ENCODE assay signal across 9 cellular contexts in genomic region chr3:159765860-159766294, GRCh38.
DNase-seq lines count a peak whose midpoint lies in the region; ATAC-seq, FAIRE-seq and TF ChIP-seq lines count a peak whose summit lies in the region.
"Had no signal": no experiment of that assay in that cellular context is flagged by ENCODE, and none has a peak within 500 bp of the region (broad histone marks: within the 10 kb centered on the region; RNA-seq: fewer than 3 reads in every experiment).

No MANE protein-coding gene starts in this region.

- intact Hi-C loops in dorsolateral prefrontal cortex (cut with DNase I), result loop anchor here in 1 of 2 donors (10.0 kb wide), 2 partner anchors 79 to 151 kb away; no protein-coding TSS in a partner anchor

- DNase-seq in NCI-H1105 treated with DMSO at 0.1 percent for 48 hours (lab: John Stamatoyannopoulos, UW) (peak; percentile 96), dorsolateral prefrontal cortex (peak in 1 of 10 donors; percentile 43), myocyte (ENCODE audit: low read depth) (peak; percentile 70), NCI-H1930 (lab: John Stamatoyannopoulos, UW) (no peak), frontal cortex (ENCODE audit: low spot score in 2 of 2) (no peak)
- no peak for DNase-seq in activated CD8-positive, alpha-beta memory T cell treated with anti-CD3 and anti-CD28 coated beads for 24 hours
- DNase-seq: NCI-H2029 treated with DMSO at 0.1 percent for 48 hours had no signal

- ATAC-seq in HG02885 (IDR thresholded peaks at IDR 0.05; ENCODE audit: poor library complexity, unreplicated experiment), result no peak

- FAIRE-seq in frontal cortex (lab: Jason Lieb, UNC), result no peak

- H2AFZ ChIP-seq in ACC112 (ENCODE audit: low read length, unreplicated experiment), result no peak overlapping the region

- H3K27me3 ChIP-seq in ACC112 (ENCODE audit: insufficient read depth, low read length) (no peaks in the 10 kb centered on the region), dorsolateral prefrontal cortex (no peaks in the 10 kb centered on the region)

- H3K4me3 ChIP-seq in ACC112 (ENCODE audit: low read depth, low read length) (peak overlapping the region; percentile 83), dorsolateral prefrontal cortex (peak overlapping the region; percentile 64 to 90 (median 81))

- H3K27ac ChIP-seq in ACC112 (ENCODE audit: low read depth, low read length), result peak overlapping the region; percentile 94
- H3K27ac ChIP-seq in dorsolateral prefrontal cortex, result peak overlapping the region; percentile 77 to 99 (median 94)

- no peaks in the 10 kb centered on the region for H3K36me3 ChIP-seq in ACC112 (ENCODE audit: insufficient read depth, low read length)

- TF ChIP-seq CTCF in dorsolateral prefrontal cortex (IDR thresholded peaks at IDR 0.05 in 54 of 56, conservative IDR thresholded peaks at IDR 0.05 in 2 of 56; ENCODE audit: low read depth in 1 of 56, partially characterized antibody in 56 of 56), result no peak

- peaks cover 37% of the 10 kb centered on the region for H3K4me1 ChIP-seq in ACC112 (ENCODE audit: control insufficient read depth, insufficient read depth, low read length, unreplicated experiment)

- H3K79me2 ChIP-seq in ACC112 (ENCODE audit: control insufficient read depth, insufficient read depth, low read length, unreplicated experiment), result peaks cover 45% of the 10 kb centered on the region

Comparison
In these comparisons a context has a peak if more than half of its experiments do, and no peak if none do; other contexts are left out.
1. DNase-seq: peak in NCI-H1105 treated with DMSO at 0.1 percent for 48 hours (single experiment) and myocyte (single experiment); none in activated CD8-positive, alpha-beta memory T cell treated with anti-CD3 and anti-CD28 coated beads for 24 hours (single experiment), NCI-H1930 (0 of 2) and frontal cortex (0 of 2).